In genomic region chr12:107662431-107662830, GRCh38 we compare ENCODE assay signal across 1 cellular context.
TF ChIP-seq lines count a peak whose summit lies in the region.

No MANE protein-coding gene starts in this region.

TF ChIP-seq in GM23338, 12 proteins besides CTCF, POLR2A, EP300 and RAD21 (continued from another document):
- TF ChIP-seq ZNF462 (CRISPR knock-in tag; IDR thresholded peaks at IDR 0.05) = no peak
